ENCODE assay signal across 19 cellular contexts in genomic region chr14:92987148-92987570, GRCh38.
DNase-seq lines count a peak whose midpoint lies in the region; ATAC-seq and TF ChIP-seq lines count a peak whose summit lies in the region.
"Had no signal": no experiment of that assay in that cellular context is flagged by ENCODE, and none has a peak within 500 bp of the region (broad histone marks: within the 10 kb centered on the region; RNA-seq: fewer than 3 reads in every experiment).

No MANE protein-coding gene starts in this region.

- TF ChIP-seq POLR2A in heart left ventricle (IDR thresholded peaks at IDR 0.05) (no peak), gastroesophageal sphincter (IDR thresholded peaks at IDR 0.05) (no peak), sigmoid colon (IDR thresholded peaks at IDR 0.05) (no peak), vagina (IDR thresholded peaks at IDR 0.05) (no peak)

- no peak overlapping the region for H3K4me3 ChIP-seq in heart left ventricle
- no peak overlapping the region for H3K4me3 ChIP-seq in gastroesophageal sphincter
- H3K4me3 ChIP-seq in sigmoid colon: no peak overlapping the region
- H3K4me3 ChIP-seq in vagina: no peak overlapping the region
- H3K4me3 ChIP-seq: GM23248, lower lobe of right lung had no signal

- no peak for ATAC-seq in heart left ventricle
- no peak for ATAC-seq in gastroesophageal sphincter

- H3K36me3 ChIP-seq in heart left ventricle (peaks cover 0 to 10% (median 0%) of the 10 kb centered on the region in 9 donors), gastroesophageal sphincter (peaks cover 0 to 18% of the 10 kb centered on the region in 2 donors), sigmoid colon (peaks cover 0 to 2% (median 0%) of the 10 kb centered on the region in 4 donors), vagina (no peaks in the 10 kb centered on the region)
- H3K36me3 ChIP-seq: lower lobe of right lung had no signal

- H3K4me1 ChIP-seq in heart left ventricle: peaks cover 0 to 62% (median 28%) of the 10 kb centered on the region in 12 donors
- peaks cover 0 to 83% (median 25%) of the 10 kb centered on the region in 3 donors for H3K4me1 ChIP-seq in gastroesophageal sphincter
- peaks cover 0 to 62% (median 42%) of the 10 kb centered on the region in 4 donors for H3K4me1 ChIP-seq in sigmoid colon
- peaks cover 41% of the 10 kb centered on the region for H3K4me1 ChIP-seq in vagina

- H3K27ac ChIP-seq in heart left ventricle (peak overlapping the region in 11 of 12 donors; percentile 59 to 90 (median 79)), gastroesophageal sphincter (peak overlapping the region in 3 of 4 donors; percentile 69 to 81 (median 74)), sigmoid colon (peak overlapping the region; percentile 69 to 84 (median 78)), vagina (peak overlapping the region; percentile 60)
- H3K27ac ChIP-seq: GM23248, lower lobe of right lung had no signal

- 81 to 92% (median 84%) methylated on average over 5 of the region's 5 CpGs for WGBS in heart left ventricle, 4 donors
- no CpG with 5 or more reads among the region's 5 CpGs for WGBS in gastroesophageal sphincter (ENCODE audit: low coverage in 1 of 2), 2 donors
- 93 to 98% methylated on average over 5 of the region's 5 CpGs for WGBS in sigmoid colon, 2 donors

- intact Hi-C loops in heart left ventricle (cut with DNase I) (loop anchor here in 1 of 10 donors (5.0 kb wide), 1 partner anchor 55 kb away; no protein-coding TSS in a partner anchor), cardiac septum (cut with DNase I) (no loop called here), sigmoid colon (cut with DNase I) (no loop called here), vagina (cut with DNase I) (no loop called here)

- H3K27me3 ChIP-seq in heart left ventricle (no peaks in the 10 kb centered on the region), gastroesophageal sphincter (no peaks in the 10 kb centered on the region), sigmoid colon (no peaks in the 10 kb centered on the region), vagina (no peaks in the 10 kb centered on the region)

- no peak for TF ChIP-seq CTCF in heart left ventricle (IDR thresholded peaks at IDR 0.05)
- no peak for TF ChIP-seq CTCF in gastroesophageal sphincter (IDR thresholded peaks at IDR 0.05)
- no peak for TF ChIP-seq CTCF in sigmoid colon (IDR thresholded peaks at IDR 0.05)
- no peak for TF ChIP-seq CTCF in vagina (IDR thresholded peaks at IDR 0.05)

- DNase-seq in heart left ventricle (peak in 1 of 5 donors; percentile 22), cardiac septum (ENCODE audit: low spot score) (no peak), sigmoid colon (no peak), vagina (ENCODE audit: extremely low spot score in 2 of 2) (no peak), NCI-H345 treated with DMSO at 0.1 percent for 48 hours (lab: John Stamatoyannopoulos, UW; ENCODE audit: unreplicated experiment) (no peak), SHP77 (lab: John Stamatoyannopoulos, UW) (no peak)
- DNase-seq in activated T-cell treated with anti-CD3 and anti-CD28 coated beads, Interleukin-2, amount 50 U/mL, for 1 hour: no peak
- DNase-seq: activated CD4-positive, alpha-beta T cell treated with anti-CD3 and anti-CD28 coated beads, Interleukin-2, amount 10 ng/mL, durations not matched to agents 7 days and 5 days; activated CD8-positive, alpha-beta memory T cell treated with anti-CD3 and anti-CD28 coated beads, Interleukin-2, amount 50 U/mL, for 4 hours; activated gamma-delta T cell; DMS153; GDM1; GM23248; NCI-H2081; occipital lobe; stimulated activated CD4-positive, alpha-beta T cell treated with anti-CD3 and anti-CD28 coated beads, Interleukin-4, amount 100 ng/mL, for 4 hours; T-helper 1 cell had no signal

- no peaks in the 10 kb centered on the region for H3K9me3 ChIP-seq in heart left ventricle
- peaks cover 0 to 4% (median 0%) of the 10 kb centered on the region in 3 donors for H3K9me3 ChIP-seq in gastroesophageal sphincter
- H3K9me3 ChIP-seq in sigmoid colon: no peaks in the 10 kb centered on the region
- no peaks in the 10 kb centered on the region for H3K9me3 ChIP-seq in vagina
- H3K9me3 ChIP-seq: lower lobe of right lung had no signal

- TF ChIP-seq EP300 in gastroesophageal sphincter (IDR thresholded peaks at IDR 0.05) (no peak), sigmoid colon (IDR thresholded peaks at IDR 0.05) (no peak)
